8 cellular contexts compared by ENCODE assay signal in the genomic region with DNA sequence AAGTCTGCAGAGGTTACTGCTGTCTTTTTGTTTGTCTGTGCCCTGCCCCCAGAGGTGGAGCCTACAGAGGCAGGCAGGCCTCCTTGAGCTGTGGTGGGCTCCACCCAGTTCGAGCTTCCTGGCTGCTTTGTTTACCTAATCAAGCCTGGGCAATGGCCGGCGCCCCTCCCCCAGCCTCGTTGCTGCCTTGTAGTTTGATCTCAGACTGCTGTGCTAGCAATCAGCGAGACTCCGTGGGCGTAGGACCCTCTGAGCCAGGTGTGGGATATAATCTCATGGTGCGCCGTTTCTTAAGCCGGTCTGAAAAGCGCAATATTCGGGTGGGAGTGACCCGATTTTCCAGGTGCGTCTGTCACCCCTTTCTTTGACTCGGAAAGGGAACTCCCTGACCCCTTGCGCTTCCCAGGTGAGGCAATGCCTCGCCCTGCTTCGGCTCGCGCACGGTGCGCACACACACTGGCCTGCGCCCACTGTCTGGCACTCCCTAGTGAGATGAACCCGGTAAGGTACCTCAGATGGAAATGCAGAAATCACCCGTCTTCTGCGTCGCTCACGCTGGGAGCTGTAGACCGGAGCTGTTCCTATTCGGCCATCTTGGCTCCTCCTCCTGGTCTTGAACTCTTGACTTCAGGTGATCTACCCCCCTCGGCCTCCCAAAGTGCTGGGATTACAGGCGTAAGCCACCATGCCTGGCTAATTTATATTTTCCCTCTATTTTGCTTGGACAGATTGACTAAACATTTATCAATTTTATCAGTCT. TPM values are rescaled to one million over a fixed set of nuclear protein-coding genes. Genes with fewer than 3 reads are reported as not detected.
A peak's percentile ranks its signal among the peaks of the same experiment; 100 is the strongest.
DNase-seq lines count a peak whose midpoint lies in the region; ATAC-seq and TF ChIP-seq lines count a peak whose summit lies in the region.
"Not testable (repeated sequence)": the region's sequence is repeated elsewhere in the genome, so short reads cannot be mapped to it uniquely, and the experiment has no call there.

No MANE protein-coding gene starts in this region.

- not testable (repeated sequence) for H3K4me3 ChIP-seq in endodermal cell (ENCODE audit: low read length); mesenchymal stem cell (ENCODE audit: insufficient read depth in 1 of 2, low read depth in 1 of 2, low read length in 2 of 2); trophoblast cell (ENCODE audit: low read depth, low read length)

- not testable (repeated sequence) for H3K4me1 ChIP-seq in H9 (ENCODE audit: insufficient read depth, low read length); endodermal cell (ENCODE audit: control insufficient read depth, insufficient read depth, low read length); mesenchymal stem cell (ENCODE audit: control insufficient read depth, insufficient read depth, low read depth, low read length); trophoblast cell (ENCODE audit: control insufficient read depth in 1 of 2, insufficient read depth in 2 of 2, low read length in 2 of 2)

- H3K9me3 ChIP-seq in H9 (ENCODE audit: control insufficient read depth, low read depth, low read length); mesenchymal stem cell (ENCODE audit: control insufficient read depth, low read length); trophoblast cell (ENCODE audit: insufficient read depth, low read depth, low read length): not testable (repeated sequence)
- peaks cover 19% of the 10 kb centered on the region for H3K9me3 ChIP-seq in endodermal cell (ENCODE audit: control insufficient read depth, low read length)

- CTCF ChIA-PET in WTC11 (lab: Charles Lee): interaction anchor here (1.4 kb wide), 1 partner anchor 29 kb away, joined by 3 read pairs; no protein-coding TSS in a partner anchor

- peaks cover 11 to 28% (median 26%) of the 10 kb centered on the region in 3 experiments for H3K36me3 Mint-ChIP-seq in H9 (ENCODE audit: insufficient read depth in 1 of 3, low read depth in 3 of 3)
- peaks cover 19% of the 10 kb centered on the region for H3K36me3 Mint-ChIP-seq in WTC11
- H3K36me3 Mint-ChIP-seq in activated naive CD4-positive, alpha-beta T cell treated with anti-CD3 and anti-CD28 coated beads, Interleukin-2, amount 50 U/mL, for 24 hours: not testable (repeated sequence)
- peaks cover 38% of the 10 kb centered on the region for H3K36me3 Mint-ChIP-seq in endodermal cell (ENCODE audit: low read depth)

- not testable (repeated sequence) for H3T11ph ChIP-seq in H9 (ENCODE audit: low read length)

- WGBS in H9 (ENCODE audit: extremely low coverage, insufficient read length, low lambda C conversion rate): no CpG with 5 or more reads among the region's 32 CpGs
- WGBS in endodermal cell (ENCODE audit: insufficient coverage in 1 of 2, insufficient read length in 1 of 2), 2 experiments: 77 to 92% methylated on average over 11 to 24 of the region's 32 CpGs
- WGBS in mesenchymal stem cell: 84% methylated on average over 27 of the region's 32 CpGs
- no CpG with 5 or more reads among the region's 32 CpGs for WGBS in trophoblast cell (ENCODE audit: extremely low coverage, insufficient coverage, insufficient read length)

- not testable (repeated sequence) for H3K18ac ChIP-seq in H9 (ENCODE audit: insufficient read length, low read depth, low read length); trophoblast cell (ENCODE audit: low read length)
- H3K18ac ChIP-seq in mesenchymal stem cell (ENCODE audit: low read depth in 1 of 2, low read length in 2 of 2): peak overlapping the region in 1 of 2 experiments; percentile 24

- H3K4me3 Mint-ChIP-seq in H9: peak overlapping the region; percentile 42 to 68
- H3K4me3 Mint-ChIP-seq in WTC11: peak overlapping the region; percentile 66
- peak overlapping the region; percentile 5 for H3K4me3 Mint-ChIP-seq in activated naive CD4-positive, alpha-beta T cell treated with anti-CD3 and anti-CD28 coated beads, Interleukin-2, amount 50 U/mL, for 24 hours
- not testable (repeated sequence) for H3K4me3 Mint-ChIP-seq in endodermal cell

- H2BK12ac ChIP-seq in H9 (ENCODE audit: insufficient read length, low read depth, low read length); mesenchymal stem cell (ENCODE audit: low read length in 2 of 2); trophoblast cell (ENCODE audit: low read length): not testable (repeated sequence)

- ATAC-seq in WTC11: not testable (repeated sequence)

- not testable (repeated sequence) for H3K27me3 ChIP-seq in H9 (ENCODE audit: insufficient read depth, low read length); endodermal cell (ENCODE audit: control insufficient read depth, insufficient read depth, low read length, poor library complexity, severe bottlenecking); mesenchymal stem cell (ENCODE audit: control insufficient read depth in 1 of 2, insufficient read depth in 1 of 2, low read length in 2 of 2); trophoblast cell (ENCODE audit: insufficient read depth, low read length)

- not testable (repeated sequence) for H3K79me2 ChIP-seq in H9 (ENCODE audit: insufficient read depth, low read length); trophoblast cell (ENCODE audit: control insufficient read depth, insufficient read depth, low read length, poor library complexity)

- H2BK15ac ChIP-seq in H9 (ENCODE audit: low read depth, low read length); mesenchymal stem cell (ENCODE audit: low read depth, poor library complexity, severe bottlenecking): not testable (repeated sequence)

- H3K9me3 Mint-ChIP-seq in H9; WTC11; activated naive CD4-positive, alpha-beta T cell treated with anti-CD3 and anti-CD28 coated beads, Interleukin-2, amount 50 U/mL, for 24 hours: not testable (repeated sequence)
- H3K9me3 Mint-ChIP-seq in endodermal cell: peaks cover 15% of the 10 kb centered on the region

- not testable (repeated sequence) for H3K14ac ChIP-seq in H9 (ENCODE audit: insufficient read depth, low read length); mesenchymal stem cell (ENCODE audit: low read length in 2 of 2); trophoblast cell (ENCODE audit: low read length)

- H3K4me1 Mint-ChIP-seq in H9; WTC11; activated naive CD4-positive, alpha-beta T cell treated with anti-CD3 and anti-CD28 coated beads, Interleukin-2, amount 50 U/mL, for 24 hours; endodermal cell: not testable (repeated sequence)

- POLR2A ChIA-PET in WTC11 (lab: Charles Lee): not testable (repeated sequence)

- not testable (repeated sequence) for H3K4me2 ChIP-seq in H9 (ENCODE audit: insufficient read depth, insufficient read length, low read length); mesenchymal stem cell (ENCODE audit: low read length, poor library complexity, severe bottlenecking); trophoblast cell (ENCODE audit: low read length)

- H3K9ac ChIP-seq in H9 (ENCODE audit: extremely low read depth, insufficient read length, low read length); endodermal cell (ENCODE audit: extremely low read depth, low read length, poor library complexity, severe bottlenecking); mesenchymal stem cell (ENCODE audit: low read length); trophoblast cell (ENCODE audit: low read length): not testable (repeated sequence)

- H3K4ac ChIP-seq in H9 (ENCODE audit: low read depth, low read length); mesenchymal stem cell (ENCODE audit: low read depth in 1 of 2, low read length in 2 of 2); trophoblast cell (ENCODE audit: low read depth, low read length): not testable (repeated sequence)

- not testable (repeated sequence) for H3K23me2 ChIP-seq in H9 (ENCODE audit: insufficient read length, low read depth, low read length, poor library complexity, severe bottlenecking)

- H3K79me1 ChIP-seq in H9 (ENCODE audit: insufficient read depth, low read depth, low read length, poor library complexity, severe bottlenecking); mesenchymal stem cell (replicated peaks; ENCODE audit: low read length, poor library complexity, severe bottlenecking); trophoblast cell (ENCODE audit: low read length): not testable (repeated sequence)

- not testable (repeated sequence) for H3K23ac ChIP-seq in H9 (ENCODE audit: insufficient read length, low read depth, low read length); mesenchymal stem cell (ENCODE audit: low read length in 2 of 2); trophoblast cell (ENCODE audit: low read length)

- peak; percentile 10 for DNase-seq in COLO668 (lab: John Stamatoyannopoulos, UW; ENCODE audit: unreplicated experiment)
- DNase-seq in H9, endodermal cell, mesenchymal stem cell: not testable (repeated sequence)
- DNase-seq in NCI-H510A treated with DMSO at 0.1 percent for 48 hours (lab: John Stamatoyannopoulos, UW): peak; percentile 4
- DNase-seq in WTC11 (ENCODE audit: low spot score): peak; percentile 78
- DNase-seq in trophoblast cell: peak in 1 of 2 donors; percentile 3

- not testable (repeated sequence) for H4K12ac ChIP-seq in trophoblast cell (ENCODE audit: low read depth, low read length)

- H4K20me1 ChIP-seq in H9 (ENCODE audit: control insufficient read depth, insufficient read depth, insufficient read length): not testable (repeated sequence)

- H3K36me3 ChIP-seq in endodermal cell (ENCODE audit: control insufficient read depth, insufficient read depth, low read length) (peaks cover 34% of the 10 kb centered on the region), mesenchymal stem cell (ENCODE audit: control insufficient read depth in 1 of 2, insufficient read depth in 2 of 2, low read depth in 1 of 2, low read length in 2 of 2) (peaks cover 0 to 22% of the 10 kb centered on the region in 2 experiments)
- not testable (repeated sequence) for H3K36me3 ChIP-seq in trophoblast cell (ENCODE audit: control insufficient read depth in 1 of 2, insufficient read depth in 2 of 2, low read length in 2 of 2)

- not testable (repeated sequence) for H3K27ac ChIP-seq in H9 (ENCODE audit: insufficient read length, low read depth, low read length); endodermal cell (ENCODE audit: low read depth, low read length); mesenchymal stem cell (ENCODE audit: low read length, poor library complexity, severe bottlenecking); trophoblast cell (ENCODE audit: low read depth, low read length)

- not testable (repeated sequence) for H3K27me3 Mint-ChIP-seq in H9 (ENCODE audit: low read depth); WTC11 (ENCODE audit: low read depth); activated naive CD4-positive, alpha-beta T cell treated with anti-CD3 and anti-CD28 coated beads, Interleukin-2, amount 50 U/mL, for 24 hours; endodermal cell (ENCODE audit: insufficient read depth)

- H3K27ac Mint-ChIP-seq in H9 (peak overlapping the region; percentile 16 to 96 (median 88); a peak in 4 of 7 replicates), WTC11 (0 out of 2 replicates have a peak overlapping the region, but pooled peaks have one; percentile 68), endodermal cell (peak overlapping the region; percentile 39)
- not testable (repeated sequence) for H3K27ac Mint-ChIP-seq in activated naive CD4-positive, alpha-beta T cell treated with anti-CD3 and anti-CD28 coated beads, Interleukin-2, amount 50 U/mL, for 24 hours

- H4K5ac ChIP-seq in H9 (ENCODE audit: insufficient read length, low read depth, low read length): not testable (repeated sequence)

- not testable (repeated sequence) for H4K8ac ChIP-seq in H9 (replicated peaks; ENCODE audit: insufficient read length, low read depth, low read length); mesenchymal stem cell (ENCODE audit: low read length)
- peak overlapping the region; percentile 65 for H4K8ac ChIP-seq in trophoblast cell (ENCODE audit: low read depth, low read length)

- not testable (repeated sequence) for H4K91ac ChIP-seq in H9 (ENCODE audit: insufficient read length, low read depth, low read length); mesenchymal stem cell (ENCODE audit: low read length)
- peak overlapping the region; percentile 55 for H4K91ac ChIP-seq in trophoblast cell (ENCODE audit: low read depth, low read length)

- not testable (repeated sequence) for H2AFZ ChIP-seq in H9 (ENCODE audit: low read length); mesenchymal stem cell (ENCODE audit: low read depth, low read length); trophoblast cell (ENCODE audit: insufficient read depth, low read length, poor library complexity)

- TF ChIP-seq CTCF in H9 (conservative IDR thresholded peaks at IDR 0.05); WTC11 (IDR thresholded peaks at IDR 0.05); endodermal cell (conservative IDR thresholded peaks at IDR 0.05): not testable (repeated sequence)

- not testable (repeated sequence) for H3K56ac ChIP-seq in H9 (ENCODE audit: insufficient read length, low read depth, low read length)

- not testable (repeated sequence) for H2BK20ac ChIP-seq in H9 (ENCODE audit: low read depth, low read length, poor library complexity, severe bottlenecking)

- H2BK5ac ChIP-seq in H9 (ENCODE audit: insufficient read length, low read length); mesenchymal stem cell (ENCODE audit: low read depth, low read length, poor library complexity, severe bottlenecking); trophoblast cell (ENCODE audit: low read depth, low read length, poor library complexity): not testable (repeated sequence)

- not testable (repeated sequence) for H2AK5ac ChIP-seq in H9 (ENCODE audit: insufficient read length, low read length); mesenchymal stem cell (ENCODE audit: low read length, severe bottlenecking); trophoblast cell (ENCODE audit: low read length)

- H2BK120ac ChIP-seq in H9 (ENCODE audit: low read depth, low read length, poor library complexity, severe bottlenecking); trophoblast cell (ENCODE audit: insufficient read depth, low read length, poor library complexity): not testable (repeated sequence)
- peak overlapping the region; percentile 61 for H2BK120ac ChIP-seq in mesenchymal stem cell (ENCODE audit: low read depth, low read length)

RNA-seq across cellular contexts. Expression of gene TTL, which starts 27.5 kb away (rescaled TPM):
- total RNA-seq in H9 (2021) (57.8 and 58.9 TPM in 2 replicates), WTC11 (2021) (39.9 to 44.2 TPM (median 42.4 TPM) in 3 replicates), endodermal cell (10 to 100 TPM; 61.1 to 89.6 TPM)
- polyA plus RNA-seq in endodermal cell (2013, experiment 1 of 2): 58.2 TPM
- polyA plus RNA-seq in endodermal cell (2013, experiment 2 of 2): 67.1 TPM
- 28.0 TPM for polyA plus RNA-seq in mesenchymal stem cell (2013, experiment 1 of 2)
- polyA plus RNA-seq in mesenchymal stem cell (2013, experiment 2 of 2): 27.8 TPM
- polyA plus RNA-seq in trophoblast cell (2013): 16.4 TPM in 2 replicates

RNA-seq across cellular contexts. Expression of gene POLR1B, which starts 32.8 kb away (rescaled TPM):
- total RNA-seq in H9 (2021) (72.0 and 83.6 TPM in 2 replicates), WTC11 (2021) (42.8 to 51.2 TPM (median 50.2 TPM) in 3 replicates), endodermal cell (10 to 100 TPM; 25.6 to 31.9 TPM)
- 13.9 TPM for polyA plus RNA-seq in endodermal cell (2013, experiment 1 of 2)
- polyA plus RNA-seq in endodermal cell (2013, experiment 2 of 2): 14.1 TPM
- polyA plus RNA-seq in mesenchymal stem cell (2013, experiment 1 of 2): 4.4 TPM
- polyA plus RNA-seq in mesenchymal stem cell (2013, experiment 2 of 2): 3.5 TPM
- polyA plus RNA-seq in trophoblast cell (2013): 5.2 and 5.4 TPM in 2 replicates
